9 cellular contexts compared by ENCODE assay signal in genomic region chr10:14382022-14382421, GRCh38. TPM values are rescaled to one million over a fixed set of nuclear protein-coding genes. Genes with fewer than 3 reads are reported as not detected.
A peak's percentile ranks its signal among the peaks of the same experiment; 100 is the strongest.
DNase-seq lines count a peak whose midpoint lies in the region; ATAC-seq and TF ChIP-seq lines count a peak whose summit lies in the region.
"Had no signal": no experiment of that assay in that cellular context is flagged by ENCODE, and none has a peak within 500 bp of the region (broad histone marks: within the 10 kb centered on the region; RNA-seq: fewer than 3 reads in every experiment).

No MANE protein-coding gene starts in this region.

- no peaks in the 10 kb centered on the region for H4K20me1 ChIP-seq in hepatocyte (ENCODE audit: insufficient read depth, poor library complexity, severe bottlenecking)

- peak; percentile 1 for DNase-seq in activated gamma-delta T cell treated with anti-CD3 and anti-CD28 coated beads, Interleukin-2, amount 50 U/mL, for 16 hours (ENCODE audit: low read depth)
- DNase-seq in activated gamma-delta T cell (lab: John Stamatoyannopoulos, UW) = no peak
- DNase-seq in activated CD4-positive, alpha-beta T cell treated with anti-CD3 and anti-CD28 coated beads for 24 hours (ENCODE audit: low read depth in 2 of 2) = peak; percentile 19 to 38
- peak; percentile 86 for DNase-seq in glomerular visceral epithelial cell (ENCODE audit: extremely low spot score)
- DNase-seq in vagina (ENCODE audit: extremely low spot score in 2 of 2) = no peak
- DNase-seq in hepatocyte (ENCODE audit: low spot score) = no peak
- no peak for DNase-seq in DMS114 treated with DMSO at 0.1 percent for 48 hours (lab: John Stamatoyannopoulos, UW; ENCODE audit: unreplicated experiment)

- H3K4me3 ChIP-seq in vagina (no peak overlapping the region), hepatocyte (no peak overlapping the region)

- TF ChIP-seq POLR2A in vagina (IDR thresholded peaks at IDR 0.05) = no peak

- ATAC-seq in GM21526 (IDR thresholded peaks at IDR 0.05; ENCODE audit: low FRiP score, unreplicated experiment) = no peak

- H3K9me2 ChIP-seq in hepatocyte (replicated peaks; ENCODE audit: insufficient read depth) = no peaks in the 10 kb centered on the region

- 76% methylated on average over 5 of the region's 5 CpGs for WGBS in hepatocyte (ENCODE audit: low lambda C conversion rate, missing lambda C conversion rate)

- H3K36me3 ChIP-seq in vagina = no peaks in the 10 kb centered on the region
- no peaks in the 10 kb centered on the region for H3K36me3 ChIP-seq in hepatocyte (replicated peaks; ENCODE audit: insufficient read depth, low read depth)

- H3K9me3 ChIP-seq in vagina (no peaks in the 10 kb centered on the region), hepatocyte (ENCODE audit: low read depth) (no peaks in the 10 kb centered on the region)

- H3K4me1 ChIP-seq in vagina (no peaks in the 10 kb centered on the region), hepatocyte (ENCODE audit: insufficient read depth) (no peaks in the 10 kb centered on the region)

- TF ChIP-seq CTCF in vagina (IDR thresholded peaks at IDR 0.05) (no peak), hepatocyte (IDR thresholded peaks at IDR 0.05; ENCODE audit: poor library complexity) (no peak)

- no peaks in the 10 kb centered on the region for H3K27me3 ChIP-seq in vagina
- no peaks in the 10 kb centered on the region for H3K27me3 ChIP-seq in hepatocyte

- no peak overlapping the region for H3K4me2 ChIP-seq in hepatocyte

- H3K27ac ChIP-seq in vagina (no peak overlapping the region), hepatocyte (no peak overlapping the region)
- H3K27ac ChIP-seq: epithelial cell of prostate had no signal

- intact Hi-C loops in vagina (cut with DNase I) = no loop called here

- no peak overlapping the region for H2AFZ ChIP-seq in hepatocyte

- H3K79me2 ChIP-seq in hepatocyte = no peaks in the 10 kb centered on the region

RNA-seq across cellular contexts. Expression of gene FRMD4A, which starts 51.3 kb away (rescaled TPM):
- 24.8 TPM for total RNA-seq in vagina
- 6.8 and 10.3 TPM in 2 replicates for total RNA-seq in hepatocyte
- polyA plus RNA-seq in hepatocyte = 5.4 and 9.9 TPM in 2 replicates

Comparison
In these comparisons a context has a peak if more than half of its experiments do, and no peak if none do; other contexts are left out.
1. DNase-seq: peak in activated gamma-delta T cell treated with anti-CD3 and anti-CD28 coated beads, Interleukin-2, amount 50 U/mL, for 16 hours (single experiment), activated CD4-positive, alpha-beta T cell treated with anti-CD3 and anti-CD28 coated beads for 24 hours (2 of 2) and glomerular visceral epithelial cell (single experiment); none in activated gamma-delta T cell (single experiment), vagina (0 of 2), hepatocyte (single experiment) and DMS114 treated with DMSO at 0.1 percent for 48 hours (single experiment).